8 cellular contexts compared by ENCODE assay signal in the genomic region with DNA sequence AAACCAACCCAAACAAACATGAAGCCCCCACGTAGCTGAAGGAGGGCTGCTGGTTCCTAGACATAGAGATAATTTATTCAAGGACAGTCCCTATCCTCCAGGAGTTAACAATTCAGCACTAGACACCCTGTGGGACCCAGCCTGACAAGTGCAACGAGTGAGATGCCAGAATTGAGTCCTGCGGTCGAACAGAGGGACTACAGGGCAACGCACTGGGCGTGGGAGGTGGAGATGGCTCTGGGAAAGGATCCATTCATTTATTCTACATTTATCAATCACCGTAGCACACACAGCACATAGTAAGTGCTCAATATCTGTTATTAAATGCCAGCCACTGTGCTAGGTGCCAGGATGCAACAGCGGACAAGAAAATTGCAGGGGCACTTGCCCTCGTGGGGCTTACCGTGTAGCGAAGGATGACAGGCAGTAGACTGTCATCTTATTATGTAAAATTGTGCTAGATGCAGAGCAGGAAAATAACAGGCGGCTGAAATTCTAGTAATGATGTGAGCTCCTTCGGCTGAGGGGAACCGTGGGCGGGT. TPM values are rescaled to one million over a fixed set of nuclear protein-coding genes. Genes with fewer than 3 reads are reported as not detected.
DNase-seq lines count a peak whose midpoint lies in the region; ATAC-seq, FAIRE-seq and TF ChIP-seq lines count a peak whose summit lies in the region.

No MANE protein-coding gene starts in this region.

- H3K36me3 ChIP-seq in H7 (replicated peaks; ENCODE audit: control insufficient read depth, insufficient read depth, low read length), result no peaks in the 10 kb centered on the region
- no peaks in the 10 kb centered on the region for H3K36me3 ChIP-seq in keratinocyte (ENCODE audit: control insufficient read depth in 2 of 2, extremely low read depth in 1 of 2, insufficient read depth in 2 of 2, low read length in 2 of 2)

- no peak for TF ChIP-seq RAD21 in A549 (conservative IDR thresholded peaks at IDR 0.05 in 1 of 2, IDR thresholded peaks at IDR 0.05 in 1 of 2)

- H4K20me1 ChIP-seq in keratinocyte (ENCODE audit: control insufficient read depth, extremely low read depth, insufficient read depth, low read length), result no peaks in the 10 kb centered on the region

- dilution Hi-C loops in keratinocyte (cut with MboI; ENCODE audit: extremely low pct_ligation_motif_present, low sequenced_read_pairs), result no loop called here

- H3K9me3 Mint-ChIP-seq in activated naive CD4-positive, alpha-beta T cell treated with anti-CD3 and anti-CD28 coated beads, Interleukin-2, amount 50 U/mL, for 72 hours, result no peaks in the 10 kb centered on the region

- peaks cover 21% of the 10 kb centered on the region; the same call in 2 of the 3 replicates for H3K4me1 ChIP-seq in A549
- H3K4me1 ChIP-seq in keratinocyte (ENCODE audit: control insufficient read depth, extremely low read depth, insufficient read depth, low read length), result peaks cover 17% of the 10 kb centered on the region

- no peaks in the 10 kb centered on the region for H3K9me3 ChIP-seq in A549
- no peaks in the 10 kb centered on the region for H3K9me3 ChIP-seq in keratinocyte (ENCODE audit: control insufficient read depth, low read depth, low read length)

- no peak for TF ChIP-seq POLR2A in A549 (IDR thresholded peaks at IDR 0.05; ENCODE audit: low read length)

- H3K79me2 ChIP-seq in keratinocyte (ENCODE audit: control insufficient read depth, insufficient read depth, low read length), result no peaks in the 10 kb centered on the region

- peak overlapping the region; percentile 69 to 77; a peak in 4 of 6 replicates for H3K27ac ChIP-seq in A549
- no peak overlapping the region for H3K27ac ChIP-seq in keratinocyte (ENCODE audit: control insufficient read depth, insufficient read depth, low read length)

- ATAC-seq in A549, result peak; percentile 5 to 17; a peak in 4 of 6 replicates
- peak in 1 of 2 donors; percentile 0 for ATAC-seq in activated naive CD4-positive, alpha-beta T cell treated with anti-CD3 and anti-CD28 coated beads, Interleukin-2, amount 50 U/mL, for 72 hours
- no peak for ATAC-seq in GM19351 (IDR thresholded peaks at IDR 0.05; ENCODE audit: unreplicated experiment)

- no peaks in the 10 kb centered on the region for H3K9me1 ChIP-seq in keratinocyte (ENCODE audit: control insufficient read depth, extremely low read depth, insufficient read depth, low read length)

- TF ChIP-seq CTCF in A549 (IDR thresholded peaks at IDR 0.05) (no peak), keratinocyte (optimal IDR thresholded peaks at IDR 0.05 in 1 of 3, IDR thresholded peaks at IDR 0.05 in 1 of 3, conservative IDR thresholded peaks at IDR 0.05 in 1 of 3; ENCODE audit: extremely low read depth in 1 of 3, insufficient read depth in 2 of 3, low read length in 3 of 3) (no peak)

- TF ChIP-seq EP300 in A549 (IDR thresholded peaks at IDR 0.05), result no peak

- POLR2A ChIA-PET in A549 (lab: Yijun Ruan, JAX), result interaction anchor here (0.5 kb wide), 1 partner anchor 81 kb away, joined by 5 read pairs; no protein-coding TSS in a partner anchor

- CTCF ChIA-PET in A549 (lab: Yijun Ruan, JAX), result interaction anchor here (0.7 to 13.5 kb wide), 16 partner anchors 14 to 119 kb away, joined by 3 to 156 read pairs (median 4); no protein-coding TSS in a partner anchor

- FAIRE-seq in A549 (lab: Jason Lieb, UNC) (no peak), keratinocyte (lab: Jason Lieb, UNC) (no peak)

- 26% methylated on average over 15 of the region's 15 CpGs for WGBS in A549 (ENCODE audit: missing lambda C conversion rate)

- H3K4me2 ChIP-seq in A549 (peak overlapping the region; percentile 93), keratinocyte (ENCODE audit: control insufficient read depth, extremely low read depth, insufficient read depth, low read depth, low read length) (peak overlapping the region; percentile 63)

- H3K27me3 ChIP-seq in H7 (ENCODE audit: control insufficient read depth, insufficient read depth, low read length), result peaks cover 8% of the 10 kb centered on the region
- no peaks in the 10 kb centered on the region for H3K27me3 ChIP-seq in keratinocyte (ENCODE audit: control insufficient read depth, extremely low read depth, insufficient read depth, low read length)

- H2AFZ ChIP-seq in keratinocyte (ENCODE audit: control insufficient read depth, low read length), result peak overlapping the region; percentile 99

- DNase-seq in A549 (ENCODE audit: low read depth in 1 of 2, low spot score in 1 of 2) (no peak), H7 (no peak), keratinocyte (ENCODE audit: low read depth, low spot score) (no peak), superior temporal gyrus (ENCODE audit: extremely low spot score) (peak; percentile 74), EL (no peak), NCI-H774 (lab: John Stamatoyannopoulos, UW) (no peak)
- DNase-seq in activated naive CD4-positive, alpha-beta T cell treated with anti-CD3 and anti-CD28 coated beads, Interleukin-2, amount 50 U/mL, for 72 hours (ENCODE audit: low spot score in 2 of 2), result peak in 1 of 2 donors; percentile 15

- peak overlapping the region; percentile 70 to 92 for H3K27ac Mint-ChIP-seq in activated naive CD4-positive, alpha-beta T cell treated with anti-CD3 and anti-CD28 coated beads, Interleukin-2, amount 50 U/mL, for 72 hours

- peak overlapping the region; percentile 74 for H3K4me3 ChIP-seq in A549
- H3K4me3 ChIP-seq in H7 (ENCODE audit: insufficient read depth, low read depth, low read length), result peak overlapping the region; percentile 84
- H3K4me3 ChIP-seq in keratinocyte (ENCODE audit: control insufficient read depth in 2 of 3, extremely low read depth in 1 of 3, insufficient read depth in 2 of 3, low read depth in 1 of 3, low read length in 3 of 3), result peak overlapping the region; percentile 77 to 95 (median 89)

- peak overlapping the region; percentile 73 for H3K9ac ChIP-seq in keratinocyte (ENCODE audit: control insufficient read depth, extremely low read depth, insufficient read depth, low read length)

- peaks cover 0 to 6% of the 10 kb centered on the region in 2 donors for H3K36me3 Mint-ChIP-seq in activated naive CD4-positive, alpha-beta T cell treated with anti-CD3 and anti-CD28 coated beads, Interleukin-2, amount 50 U/mL, for 72 hours

TF ChIP-seq in A549, 52 proteins besides CTCF, POLR2A, EP300 and RAD21:
- 0 out of 5 replicates have a peak, but pooled peaks of 1 of the 2 experiments have one; percentile 10 for TF ChIP-seq JUN (IDR thresholded peaks at IDR 0.05)
- TF ChIP-seq MYC (IDR thresholded peaks at IDR 0.05; ENCODE audit: borderline replicate concordance, low read length), result no peak

RNA-seq across cellular contexts. Expression of gene ARHGAP26, which starts 0.9 kb away (rescaled TPM):
- polyA plus RNA-seq in A549 (2011; rRNA removed) (19.1 and 29.8 TPM in 2 replicates), A549 (2017; fragmentation: RNase III; extraction: RNeasy Plus Mini Kit Qiagen cat#74134 plus additional on column Dnase treatment) (6.6 to 8.1 TPM (median 7.5 TPM) in 3 replicates), keratinocyte (3.4 to 4.4 TPM (median 3.9 TPM) in 3 replicates)
- polyA plus RNA-seq in A549 (2012; cell fraction: cytosol; rRNA removed), result 4.2 and 4.5 TPM in 2 replicates
- polyA plus RNA-seq in A549 (2012; cell fraction: nucleus; rRNA removed), result 8.9 and 9.7 TPM in 2 replicates
- 81.7 and 91.3 TPM in 2 replicates for polyA minus RNA-seq in A549 (2011; rRNA and poly(A)+ RNA removed)
- 5.9 and 10.6 TPM in 2 replicates for total RNA-seq in H7 (2014; rRNA removed; shearing (Covaris generic))
- total RNA-seq in activated naive CD4-positive, alpha-beta T cell treated with anti-CD3 and anti-CD28 coated beads, Interleukin-2, amount 50 U/mL, for 72 hours, result 10 to 100 TPM; 15.7 to 23.4 TPM
- polyA plus RNA-seq in keratinocyte (2011; ENCODE audit: low read depth), result 12.7 TPM
- polyA plus RNA-seq in keratinocyte (2011; cell fraction: cytosol; rRNA removed), result 3.0 and 3.8 TPM in 2 replicates
- polyA plus RNA-seq in keratinocyte (2011; cell fraction: nucleus; rRNA removed), result 8.0 and 15.2 TPM in 2 replicates
- polyA plus RNA-seq in keratinocyte (2012; ENCODE audit: low replicate concordance), result 6.1 and 7.0 TPM in 2 replicates
- polyA minus RNA-seq in keratinocyte, result 7.3 to 17.9 TPM (median 14.5 TPM) in 3 replicates
- 2.1 TPM for polyA minus RNA-seq in keratinocyte (2011; cell fraction: cytosol; rRNA and poly(A)+ RNA removed)
- 14.1 and 35.8 TPM in 2 replicates for polyA minus RNA-seq in keratinocyte (2011; cell fraction: nucleus; rRNA and poly(A)+ RNA removed)
